20 cellular contexts compared by ENCODE assay signal in the genomic region with DNA sequence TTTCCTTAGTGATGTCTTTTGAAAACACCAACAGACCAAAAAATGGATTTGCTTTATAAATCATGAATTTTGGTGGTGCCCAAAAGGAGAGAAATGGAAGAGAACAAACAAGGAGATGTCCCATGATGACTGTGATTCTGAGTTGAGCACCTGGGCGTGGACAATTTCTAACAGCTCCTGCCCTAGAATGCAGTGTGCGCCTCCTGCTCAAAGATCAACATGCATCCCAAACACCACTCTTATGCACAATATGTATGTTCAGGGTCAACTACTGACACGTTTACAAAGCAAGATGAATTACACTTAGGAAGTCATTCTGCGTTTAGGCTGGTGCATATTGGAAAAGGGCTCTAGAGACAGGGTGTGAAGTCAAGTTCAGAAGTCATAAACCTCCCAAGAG.
"Had no signal": no experiment of that assay in that cellular context is flagged by ENCODE, and none has a peak within 500 bp of the region (broad histone marks: within the 10 kb centered on the region; RNA-seq: fewer than 3 reads in every experiment).

No MANE protein-coding gene starts in this region.

- H3K9me3 ChIP-seq: esophagus muscularis mucosa, tibial artery had no signal

- FAIRE-seq: endothelial cell of umbilical vein, frontal cortex, urothelium cell line had no signal

- H3K4me3 ChIP-seq: esophagus muscularis mucosa, tibial artery had no signal

- H3K36me3 ChIP-seq: brain microvascular endothelial cell, esophagus muscularis mucosa, tibial artery had no signal

- DNase-seq: activated gamma-delta T cell treated with Interleukin-2 at 50 U/mL for 16 hours; activated T-cell treated with anti-CD3 and anti-CD28 coated beads, Interleukin-2, amount 50 U/mL, for 1 hour; aorta; brain microvascular endothelial cell; caudate nucleus; dermis blood vessel endothelial cell; effector memory CD8-positive, alpha-beta T cell; glutamatergic neuron; hippocampal formation; naive B cell; posterior cingulate gyrus; retina; stimulated activated CD4-positive, alpha-beta T cell treated with anti-CD3 and anti-CD28 coated beads, Interleukin-4, amount 100 ng/mL, for 4 hours; stimulated activated naive CD8-positive, alpha-beta T cell treated with anti-CD3 and anti-CD28 coated beads, Interleukin-15, Interleukin-2, amounts not matched to agents 100 U/mL and 50 U/mL, for 24 hours; T-helper 1 cell; tibial artery had no signal

- H3K27ac ChIP-seq: brain microvascular endothelial cell, esophagus muscularis mucosa, tibial artery had no signal

- H3K4me1 ChIP-seq: tibial artery had no signal

- H3K27me3 ChIP-seq: brain microvascular endothelial cell, esophagus muscularis mucosa, tibial artery had no signal

- ATAC-seq: effector memory CD8-positive, alpha-beta T cell; stimulated activated naive CD8-positive, alpha-beta T cell treated with anti-CD3 and anti-CD28 coated beads, Interleukin-15, Interleukin-2, amounts not matched to agents 100 U/mL and 50 U/mL, for 24 hours had no signal
